35 cellular contexts compared by ENCODE assay signal in genomic region chr9:86613943-86614342, GRCh38.
"Had no signal": no experiment of that assay in that cellular context is flagged by ENCODE, and none has a peak within 500 bp of the region (broad histone marks: within the 10 kb centered on the region; RNA-seq: fewer than 3 reads in every experiment).

No MANE protein-coding gene starts in this region.

- H3K27ac ChIP-seq: esophagus muscularis mucosa, foreskin keratinocyte, gastrocnemius medialis, heart left ventricle, WERI-Rb-1 had no signal

- H3K36me3 ChIP-seq: esophagus muscularis mucosa, gastrocnemius medialis, heart left ventricle, WERI-Rb-1 had no signal

- H3K4me3 ChIP-seq: body of pancreas, esophagus muscularis mucosa, gastrocnemius medialis, heart left ventricle had no signal

- H3K27me3 Mint-ChIP-seq: activated B cell treated with CpG ODN at 0.5 μM for 24 hours; activated CD8-positive, alpha-beta memory T cell treated with anti-CD3 and anti-CD28 coated beads, Interleukin-2, amount 10 ng/mL, durations not matched to agents 7 days and 5 days had no signal

- H3K9me3 Mint-ChIP-seq: activated B cell treated with CpG ODN at 0.5 μM for 24 hours; activated T-helper 1 cell treated with anti-CD3 and anti-CD28 coated beads, Interleukin-12 subunit alpha, Interleukin-12 subunit beta, Interleukin-2, Interleukin-4 antibody, amounts not matched to agents 30 ng/mL and 10 ng/mL and 1 ng/mL, durations not matched to agents 14 hours and 24 hours and 36 hours; activated T-helper 2 cell treated with anti-CD3 and anti-CD28 coated beads, Interferon-gamma antibody, Interleukin-2, Interleukin-4, amounts not matched to agents 10 μg/mL and 5 μg/mL and 100 μg/mL, durations not matched to agents 14 hours and 24 hours and 36 hours; effector memory CD8-positive, alpha-beta T cell; T-helper 2 cell treated with Interferon-gamma antibody and Interleukin-4, amounts not matched to agents 5 μg/mL and 100 μg/mL, for 36 hours had no signal

- H3K9me3 ChIP-seq: body of pancreas, esophagus muscularis mucosa, gastrocnemius medialis, heart left ventricle had no signal

- H3K4me1 Mint-ChIP-seq: activated B cell treated with CpG ODN at 0.5 μM for 24 hours; activated CD8-positive, alpha-beta memory T cell treated with anti-CD3 and anti-CD28 coated beads, Interleukin-2, amount 10 ng/mL, durations not matched to agents 7 days and 5 days; T-helper 17 cell had no signal

- H3K4me3 Mint-ChIP-seq: activated B cell treated with CpG ODN at 0.5 μM for 24 hours; activated CD8-positive, alpha-beta memory T cell treated with anti-CD3 and anti-CD28 coated beads, Interleukin-2, amount 10 ng/mL, durations not matched to agents 7 days and 5 days; activated CD8-positive, alpha-beta T cell treated with anti-CD3 and anti-CD28 coated beads, Interleukin-2, amount 10 ng/mL, durations not matched to agents 7 days and 5 days; activated naive CD8-positive, alpha-beta T cell; activated T-helper 1 cell treated with anti-CD3 and anti-CD28 coated beads, Interleukin-12 subunit alpha, Interleukin-12 subunit beta, Interleukin-2, Interleukin-4 antibody, amounts not matched to agents 30 ng/mL and 10 ng/mL and 1 ng/mL, durations not matched to agents 14 hours and 24 hours and 36 hours; effector memory CD8-positive, alpha-beta T cell; T-helper 17 cell; T-helper 2 cell treated with Interferon-gamma antibody and Interleukin-4, amounts not matched to agents 5 μg/mL and 100 μg/mL, for 36 hours had no signal

- FAIRE-seq: colon had no signal

- H3K4me1 ChIP-seq: foreskin keratinocyte, gastrocnemius medialis had no signal

- H3K36me3 Mint-ChIP-seq: activated CD8-positive, alpha-beta memory T cell treated with anti-CD3 and anti-CD28 coated beads, Interleukin-2, amount 10 ng/mL, durations not matched to agents 7 days and 5 days; activated naive CD8-positive, alpha-beta T cell had no signal

- H3K27ac Mint-ChIP-seq: activated B cell treated with CpG ODN at 0.5 μM for 24 hours; activated CD8-positive, alpha-beta memory T cell treated with anti-CD3 and anti-CD28 coated beads, Interleukin-2, amount 10 ng/mL, durations not matched to agents 7 days and 5 days; activated CD8-positive, alpha-beta T cell treated with anti-CD3 and anti-CD28 coated beads, Interleukin-2, amount 10 ng/mL, durations not matched to agents 7 days and 5 days; activated naive CD8-positive, alpha-beta T cell; activated T-helper 1 cell treated with anti-CD3 and anti-CD28 coated beads, Interleukin-12 subunit alpha, Interleukin-12 subunit beta, Interleukin-2, Interleukin-4 antibody, amounts not matched to agents 30 ng/mL and 10 ng/mL and 1 ng/mL, durations not matched to agents 14 hours and 24 hours and 36 hours; activated T-helper 2 cell treated with anti-CD3 and anti-CD28 coated beads, Interferon-gamma antibody, Interleukin-2, Interleukin-4, amounts not matched to agents 10 μg/mL and 5 μg/mL and 100 μg/mL, durations not matched to agents 14 hours and 24 hours and 36 hours; effector memory CD8-positive, alpha-beta T cell; T-helper 17 cell; T-helper 2 cell treated with Interferon-gamma antibody and Interleukin-4, amounts not matched to agents 5 μg/mL and 100 μg/mL, for 36 hours had no signal

- H3K27me3 ChIP-seq: body of pancreas, esophagus muscularis mucosa, foreskin keratinocyte, gastrocnemius medialis, heart left ventricle had no signal

- DNase-seq: activated B cell treated with CpG ODN at 0.5 μM for 24 hours; activated CD4-positive, alpha-beta T cell treated with anti-CD3 and anti-CD28 coated beads for 48 hours; activated CD4-positive, alpha-beta T cell treated with anti-CD3 and anti-CD28 coated beads, Interleukin-2, amount 50 U/mL, for 1 hour; activated CD4-positive, alpha-beta T cell treated with anti-CD3 and anti-CD28 coated beads, Interleukin-2, amount 50 U/mL, for 48 hours; activated CD8-positive, alpha-beta memory T cell treated with anti-CD3 and anti-CD28 coated beads, Interleukin-2, amount 10 ng/mL, durations not matched to agents 7 days and 5 days; activated CD8-positive, alpha-beta memory T cell treated with anti-CD3 and anti-CD28 coated beads, Interleukin-2, amount 50 U/mL, for 4 hours; activated CD8-positive, alpha-beta T cell treated with anti-CD3 and anti-CD28 coated beads, Interleukin-2, amount 10 ng/mL, durations not matched to agents 7 days and 5 days; activated gamma-delta T cell; activated naive CD4-positive, alpha-beta T cell treated with anti-CD3 and anti-CD28 coated beads, Interleukin-2, amount 50 U/mL, for 16 hours; activated naive CD4-positive, alpha-beta T cell treated with Interleukin-2 at 50 U/mL for 16 hours; activated T-cell treated with anti-CD3 and anti-CD28 coated beads, Interleukin-2, amount 50 U/mL, for 1 hour; activated T-cell treated with anti-CD3 and anti-CD28 coated beads, Interleukin-2, amount 50 U/mL, for 48 hours; amniotic stem cell; anterior cingulate cortex; body of pancreas; caudate nucleus; cortex of kidney; dermis blood vessel endothelial cell; effector CD4-positive, alpha-beta T cell; effector memory CD8-positive, alpha-beta T cell; erythroblast; foreskin keratinocyte; gastrocnemius medialis; glutamatergic neuron; heart left ventricle; T-helper 1 cell; T-helper 17 cell; T1000; WERI-Rb-1 had no signal
